Comparison of ENCODE assay signal across 1 cellular context in genomic region chr2:152617464-152618187, GRCh38.
TF ChIP-seq lines count a peak whose summit lies in the region.

No MANE protein-coding gene starts in this region.

TF ChIP-seq in HepG2, 621 proteins besides CTCF, POLR2A, EP300 and RAD21 (continued from another document):
- no peak for TF ChIP-seq ZNF101 (CRISPR knock-in tag; IDR thresholded peaks at IDR 0.05; ENCODE audit: borderline replicate concordance, low read depth)
- no peak for TF ChIP-seq FIP1L1 (IDR thresholded peaks at IDR 0.05; ENCODE audit: borderline replicate concordance, insufficient read depth, low read depth, low read length)
- no peak for TF ChIP-seq ZZZ3 (CRISPR knock-in tag; IDR thresholded peaks at IDR 0.05; ENCODE audit: borderline replicate concordance)
- no peak for TF ChIP-seq NFKB2 (CRISPR knock-in tag; IDR thresholded peaks at IDR 0.05; ENCODE audit: borderline replicate concordance)
- TF ChIP-seq SRSF9 (IDR thresholded peaks at IDR 0.05; ENCODE audit: borderline replicate concordance, insufficient read depth, low read depth, low read length, poor library complexity, severe bottlenecking) = no peak
- TF ChIP-seq ZNF362 (CRISPR knock-in tag; IDR thresholded peaks at IDR 0.05; ENCODE audit: borderline replicate concordance) = no peak
